8 cellular contexts compared by ENCODE assay signal in the genomic region with DNA sequence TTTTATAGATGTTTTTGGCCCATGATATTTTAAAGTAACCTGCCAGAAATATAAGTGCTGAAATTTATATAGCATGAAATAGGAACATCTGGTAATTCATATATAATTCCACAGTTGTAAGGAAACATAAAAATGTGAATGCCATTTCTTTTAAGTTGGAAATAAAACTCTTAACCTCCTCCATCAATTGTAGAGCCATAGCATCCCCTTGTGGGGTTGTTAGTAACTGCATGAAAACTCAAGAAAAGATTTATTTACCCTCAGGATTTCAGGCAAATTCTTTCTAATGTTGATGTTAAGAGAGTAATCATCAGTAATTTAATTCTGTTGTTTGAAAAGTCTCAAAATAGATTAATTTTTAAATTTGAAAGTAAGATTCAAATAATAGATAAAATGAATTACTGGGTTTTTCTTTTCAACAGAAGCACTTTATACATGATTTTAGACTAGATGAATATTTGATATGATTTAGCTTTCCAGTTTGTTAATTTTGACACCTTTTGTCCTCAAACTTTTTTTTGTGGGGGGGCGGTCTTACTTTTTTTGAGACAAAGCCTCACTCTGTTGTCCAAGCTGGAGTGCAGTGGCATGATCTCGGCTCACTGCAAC.
DNase-seq lines count a peak whose midpoint lies in the region; ATAC-seq, FAIRE-seq and TF ChIP-seq lines count a peak whose summit lies in the region.

No MANE protein-coding gene starts in this region.

- ATAC-seq in PC-3 (0 out of 2 replicates have a peak, but pooled peaks have one; percentile 24), left lobe of liver (peak; percentile 79), thoracic aorta (ENCODE audit: insufficient number of reproducible peaks, low FRiP score, low read depth) (no peak), HG02885 (IDR thresholded peaks at IDR 0.05; ENCODE audit: poor library complexity, unreplicated experiment) (no peak)

- no peaks in the 10 kb centered on the region for H3K79me2 ChIP-seq in PC-3 (ENCODE audit: low read length)

- no peaks in the 10 kb centered on the region for H3K9me2 ChIP-seq in PC-3 (replicated peaks; ENCODE audit: low read length)

- DNase-seq in NCI-H510A treated with DMSO at 0.1 percent for 48 hours (lab: John Stamatoyannopoulos, UW) (peak; percentile 9), NCI-H510A (lab: John Stamatoyannopoulos, UW) (no peak), HTR-8/SVneo (ENCODE audit: insufficient read length, low spot score) (peak; percentile 30), PC-3 (peak; percentile 70), brain pericyte (ENCODE audit: low read depth, low spot score) (peak; percentile 41), left lobe of liver (ENCODE audit: low spot score) (no peak), thoracic aorta (ENCODE audit: low spot score) (no peak)

- intact Hi-C loops in PC-3 (cut with micrococcal nuclease), result loop anchor here (1.0 to 2.0 kb wide), 3 partner anchors 87 to 251 kb away; no protein-coding TSS in a partner anchor

- no peaks in the 10 kb centered on the region for H3K9me3 ChIP-seq in PC-3 (ENCODE audit: low read length)
- no peaks in the 10 kb centered on the region for H3K9me3 ChIP-seq in thoracic aorta

- H3K4me1 ChIP-seq in PC-3 (ENCODE audit: insufficient read depth, low read length) (no peaks in the 10 kb centered on the region), thoracic aorta (ENCODE audit: control insufficient read depth in 1 of 2, low read depth in 2 of 2) (peaks cover 0 to 4% of the 10 kb centered on the region in 2 donors)

- FAIRE-seq in HTR-8/SVneo (lab: Jason Lieb, UNC), result no peak

- H4K20me1 ChIP-seq in PC-3 (ENCODE audit: low read length), result no peaks in the 10 kb centered on the region

- no peak overlapping the region for H3K9ac ChIP-seq in PC-3 (ENCODE audit: low read length)

- TF ChIP-seq CTCF in PC-3 (conservative IDR thresholded peaks at IDR 0.05; ENCODE audit: low read depth, low read length), result peak; percentile 85
- TF ChIP-seq CTCF in thoracic aorta (IDR thresholded peaks at IDR 0.05), result peak; percentile 94

- no peaks in the 10 kb centered on the region for H3K27me3 ChIP-seq in PC-3 (ENCODE audit: low read length)
- H3K27me3 ChIP-seq in thoracic aorta (replicated peaks; ENCODE audit: insufficient read depth), result no peaks in the 10 kb centered on the region

- H3F3A ChIP-seq in PC-3 (ENCODE audit: low read length, unreplicated experiment), result no peaks in the 10 kb centered on the region

- H3K27ac ChIP-seq in PC-3 (ENCODE audit: low read length) (no peak overlapping the region), thoracic aorta (no peak overlapping the region)

- peaks cover 2% of the 10 kb centered on the region; the same call in 1 of the 2 replicates for H3K36me3 ChIP-seq in PC-3 (ENCODE audit: low read depth, low read length)
- H3K36me3 ChIP-seq in thoracic aorta, result no peaks in the 10 kb centered on the region

- POLR2A ChIA-PET in PC-3 (lab: Charles Lee; ENCODE audit: unreplicated experiment), result no interaction called here

- no peak overlapping the region for H3K4me2 ChIP-seq in PC-3 (ENCODE audit: low read length)

- CTCF ChIA-PET in PC-3 (lab: Charles Lee), result interaction anchor here (0.6 to 1.1 kb wide), 3 partner anchors 101 to 604 kb away, joined by 3 to 12 read pairs (median 3); no protein-coding TSS in a partner anchor

- no peak overlapping the region for H3K4me3 ChIP-seq in PC-3 (ENCODE audit: low read length)
- no peak overlapping the region for H3K4me3 ChIP-seq in thoracic aorta

- BruUV-seq in PC-3 (replicated peaks; lab: Mats Ljungman, UMichigan), result no TSS peak

- H2AFZ ChIP-seq in PC-3 (ENCODE audit: low read length), result no peak overlapping the region

Comparison
In these comparisons a context has a peak if more than half of its experiments do, and no peak if none do; other contexts are left out.
1. DNase-seq: peak in NCI-H510A treated with DMSO at 0.1 percent for 48 hours (single experiment), HTR-8/SVneo (single experiment), PC-3 (single experiment) and brain pericyte (single experiment); none in NCI-H510A (single experiment), left lobe of liver (single experiment) and thoracic aorta (single experiment).
2. ATAC-seq: peak in PC-3 (single experiment) and left lobe of liver (single experiment); none in thoracic aorta (single experiment) and HG02885 (single experiment).